In genomic region chr13:59487883-59488282, GRCh38 we compare ENCODE assay signal across 19 cellular contexts.
DNase-seq lines count a peak whose midpoint lies in the region; ATAC-seq and TF ChIP-seq lines count a peak whose summit lies in the region.
"Had no signal": no experiment of that assay in that cellular context is flagged by ENCODE, and none has a peak within 500 bp of the region (broad histone marks: within the 10 kb centered on the region; RNA-seq: fewer than 3 reads in every experiment).

No MANE protein-coding gene starts in this region.

- H3K4me1 Mint-ChIP-seq in HFFc6 (ENCODE audit: low read depth) (peaks cover 29% of the 10 kb centered on the region), progenitor cell of endocrine pancreas (ENCODE audit: low read depth) (peaks cover 9% of the 10 kb centered on the region)
- H3K4me1 Mint-ChIP-seq: B cell; CD4-positive, alpha-beta memory T cell had no signal

- H3K27ac Mint-ChIP-seq in HFFc6 (no peak overlapping the region), progenitor cell of endocrine pancreas (no peak overlapping the region)
- H3K27ac Mint-ChIP-seq: B cell; CD4-positive, alpha-beta memory T cell had no signal

- H3K27me3 Mint-ChIP-seq in HFFc6 (ENCODE audit: insufficient read depth) (peaks cover 5% of the 10 kb centered on the region), progenitor cell of endocrine pancreas (no peaks in the 10 kb centered on the region)
- H3K27me3 Mint-ChIP-seq: B cell had no signal

- no peak overlapping the region for H3K4me3 Mint-ChIP-seq in HFFc6
- no peak overlapping the region for H3K4me3 Mint-ChIP-seq in progenitor cell of endocrine pancreas (ENCODE audit: low read depth)
- H3K4me3 Mint-ChIP-seq: B cell had no signal

- in situ Hi-C loops in astrocyte of the spinal cord (cut with HindIII; ENCODE audit: low sequenced_read_pairs) = no loop called here

- H3K36me3 Mint-ChIP-seq in HFFc6 (ENCODE audit: low read depth) (0 out of 2 replicates have a peak, but pooled peaks cover 4% of the 10 kb centered on the region), progenitor cell of endocrine pancreas (ENCODE audit: insufficient read depth) (no peaks in the 10 kb centered on the region)
- H3K36me3 Mint-ChIP-seq: CD4-positive, alpha-beta memory T cell had no signal

- TF ChIP-seq CTCF in HFFc6 (IDR thresholded peaks at IDR 0.05) = 0 out of 2 replicates have a peak, but pooled peaks have one; percentile 2
- TF ChIP-seq CTCF in astrocyte of the spinal cord (IDR thresholded peaks at IDR 0.05; ENCODE audit: low read depth, low read length) = peak; percentile 15
- TF ChIP-seq CTCF in progenitor cell of endocrine pancreas (IDR thresholded peaks at IDR 0.05; ENCODE audit: unreplicated experiment) = peak; percentile 21

- peak; percentile 4 for DNase-seq in DMS 273 (lab: John Stamatoyannopoulos, UW; ENCODE audit: unreplicated experiment)
- no peak for DNase-seq in DMS 273 treated with DMSO at 0.1 percent for 48 hours (lab: John Stamatoyannopoulos, UW)
- no peak for DNase-seq in HFFc6
- DNase-seq in astrocyte of the spinal cord (ENCODE audit: low read depth, low spot score) = no peak
- DNase-seq in progenitor cell of endocrine pancreas (ENCODE audit: low spot score, unreplicated experiment) = no peak
- DNase-seq: Calu3; CD4-positive, alpha-beta memory T cell; NCI-H1105 treated with DMSO at 0.1 percent for 48 hours; NCI-H1694; NCI-H2081 treated with DMSO at 0.1 percent for 48 hours; NCI-H748 treated with DMSO at 0.1 percent for 48 hours; PC-9; SIG-M5 had no signal

- no peak overlapping the region for H3K4me3 ChIP-seq in astrocyte of the spinal cord (ENCODE audit: low read depth, low read length)
- H3K4me3 ChIP-seq: HAP-1, K562, PC-9 had no signal

- no peak for ATAC-seq in HG03025 (IDR thresholded peaks at IDR 0.05; ENCODE audit: low FRiP score, unreplicated experiment)
- ATAC-seq in GM18867 (IDR thresholded peaks at IDR 0.05; ENCODE audit: unreplicated experiment) = no peak
- no peak for ATAC-seq in HG03159 (IDR thresholded peaks at IDR 0.05; ENCODE audit: unreplicated experiment)
- ATAC-seq: K562 had no signal

- peaks cover 4% of the 10 kb centered on the region; the same call in 1 of the 2 replicates for H3K9me3 Mint-ChIP-seq in HFFc6
- peaks cover 4% of the 10 kb centered on the region for H3K9me3 Mint-ChIP-seq in progenitor cell of endocrine pancreas (ENCODE audit: low read depth)
